In the genomic region with DNA sequence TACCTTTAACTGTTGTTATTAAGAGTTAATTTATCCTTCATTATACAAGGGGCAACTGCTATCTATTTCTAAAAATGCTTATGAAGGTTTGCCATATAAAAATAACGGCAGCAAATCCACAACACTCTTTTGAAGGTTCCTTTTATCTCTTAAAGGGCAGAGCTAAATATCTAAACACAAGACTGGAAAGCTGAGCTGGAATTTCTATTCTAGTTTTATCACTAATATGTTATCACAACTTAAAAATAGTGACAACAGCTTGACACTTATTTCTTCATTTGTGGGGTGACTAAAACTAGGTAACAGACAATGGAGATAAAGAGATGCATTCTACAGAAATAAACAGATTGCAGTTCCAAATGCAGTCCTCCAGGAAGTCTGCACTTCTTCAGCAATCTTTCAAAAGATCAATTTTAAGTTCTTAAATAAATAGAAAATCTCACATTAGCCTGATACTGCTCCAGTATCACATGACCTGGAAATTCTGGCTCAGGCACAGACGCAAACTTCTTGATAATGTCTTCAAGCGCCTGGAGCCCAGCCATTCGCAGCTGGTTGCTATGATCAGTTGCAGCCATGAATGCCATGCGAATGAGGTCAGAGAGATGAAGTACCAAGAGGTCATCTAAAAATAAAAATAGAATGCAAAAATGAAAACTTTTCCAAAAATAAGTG, we compare ENCODE assay signal across 10 cellular contexts. TPM values are rescaled to one million over a fixed set of nuclear protein-coding genes. Genes with fewer than 3 reads are reported as not detected.
A peak's percentile ranks its signal among the peaks of the same experiment; 100 is the strongest.
DNase-seq lines count a peak whose midpoint lies in the region; TF ChIP-seq lines count a peak whose summit lies in the region.
"Had no signal": no experiment of that assay in that cellular context is flagged by ENCODE, and none has a peak within 500 bp of the region (broad histone marks: within the 10 kb centered on the region; RNA-seq: fewer than 3 reads in every experiment).

No MANE protein-coding gene starts in this region.

- H3K27ac Mint-ChIP-seq in activated naive CD4-positive, alpha-beta T cell treated with anti-CD3 and anti-CD28 coated beads for 36 hours: no peak overlapping the region
- H3K27ac Mint-ChIP-seq in activated T-helper 1 cell treated with anti-CD3 and anti-CD28 coated beads, Interleukin-12 subunit alpha, Interleukin-12 subunit beta, Interleukin-2, Interleukin-4 antibody, amounts not matched to agents 30 ng/mL and 10 ng/mL and 1 ng/mL, durations not matched to agents 14 hours and 24 hours and 36 hours: no peak overlapping the region
- H3K27ac Mint-ChIP-seq: CD8-positive, alpha-beta T cell; stimulated activated memory B cell treated with anti-CD40 and anti-IgM and Interleukin-4, amounts not matched to agents 10 μg/mL and 1 μg/mL and 100 μg/mL, for 72 hours had no signal

- no peaks in the 10 kb centered on the region for H3K9me3 Mint-ChIP-seq in activated naive CD4-positive, alpha-beta T cell treated with anti-CD3 and anti-CD28 coated beads for 36 hours
- H3K9me3 Mint-ChIP-seq in activated T-helper 1 cell treated with anti-CD3 and anti-CD28 coated beads, Interleukin-12 subunit alpha, Interleukin-12 subunit beta, Interleukin-2, Interleukin-4 antibody, amounts not matched to agents 30 ng/mL and 10 ng/mL and 1 ng/mL, durations not matched to agents 14 hours and 24 hours and 36 hours: no peaks in the 10 kb centered on the region
- H3K9me3 Mint-ChIP-seq: CD8-positive, alpha-beta T cell; stimulated activated memory B cell treated with anti-CD40 and anti-IgM and Interleukin-4, amounts not matched to agents 10 μg/mL and 1 μg/mL and 100 μg/mL, for 72 hours had no signal

- H3K4me3 ChIP-seq in ascending aorta: no peak overlapping the region
- H3K4me3 ChIP-seq in right atrium auricular region: no peak overlapping the region
- no peak overlapping the region for H3K4me3 ChIP-seq in sigmoid colon
- no peak overlapping the region for H3K4me3 ChIP-seq in HAP-1

- no peak for TF ChIP-seq EP300 in sigmoid colon (IDR thresholded peaks at IDR 0.05)

- H3K36me3 ChIP-seq in ascending aorta (peaks cover 8 to 46% of the 10 kb centered on the region in 2 donors), right atrium auricular region (peaks cover 11% of the 10 kb centered on the region), sigmoid colon (peaks cover 0 to 76% (median 19%) of the 10 kb centered on the region in 4 donors), HAP-1 (replicated peaks) (peaks cover 3% of the 10 kb centered on the region; the same call in 1 of the 2 replicates)

- TF ChIP-seq CTCF in ascending aorta (IDR thresholded peaks at IDR 0.05) (no peak), right atrium auricular region (IDR thresholded peaks at IDR 0.05) (no peak), sigmoid colon (IDR thresholded peaks at IDR 0.05) (no peak)

- TF ChIP-seq POLR2A in sigmoid colon (IDR thresholded peaks at IDR 0.05): no peak

- CTCF ChIA-PET in activated naive CD4-positive, alpha-beta T cell treated with anti-CD3 and anti-CD28 coated beads for 36 hours (lab: Charles Lee): no interaction called here

- no peak overlapping the region for H3K4me3 Mint-ChIP-seq in activated naive CD4-positive, alpha-beta T cell treated with anti-CD3 and anti-CD28 coated beads for 36 hours
- no peak overlapping the region for H3K4me3 Mint-ChIP-seq in activated T-helper 1 cell treated with anti-CD3 and anti-CD28 coated beads, Interleukin-12 subunit alpha, Interleukin-12 subunit beta, Interleukin-2, Interleukin-4 antibody, amounts not matched to agents 30 ng/mL and 10 ng/mL and 1 ng/mL, durations not matched to agents 14 hours and 24 hours and 36 hours
- H3K4me3 Mint-ChIP-seq: CD8-positive, alpha-beta T cell; stimulated activated memory B cell treated with anti-CD40 and anti-IgM and Interleukin-4, amounts not matched to agents 10 μg/mL and 1 μg/mL and 100 μg/mL, for 72 hours had no signal

- H3K4me1 Mint-ChIP-seq in activated naive CD4-positive, alpha-beta T cell treated with anti-CD3 and anti-CD28 coated beads for 36 hours (ENCODE audit: low read depth): no peaks in the 10 kb centered on the region
- no peaks in the 10 kb centered on the region for H3K4me1 Mint-ChIP-seq in activated T-helper 1 cell treated with anti-CD3 and anti-CD28 coated beads, Interleukin-12 subunit alpha, Interleukin-12 subunit beta, Interleukin-2, Interleukin-4 antibody, amounts not matched to agents 30 ng/mL and 10 ng/mL and 1 ng/mL, durations not matched to agents 14 hours and 24 hours and 36 hours (ENCODE audit: low read depth)
- H3K4me1 Mint-ChIP-seq: stimulated activated memory B cell treated with anti-CD40 and anti-IgM and Interleukin-4, amounts not matched to agents 10 μg/mL and 1 μg/mL and 100 μg/mL, for 72 hours had no signal

- intact Hi-C loops in ascending aorta (cut with DNase I) (no loop called here), sigmoid colon (cut with DNase I) (no loop called here)
- intact Hi-C loops in activated naive CD4-positive, alpha-beta T cell treated with anti-CD3 and anti-CD28 coated beads for 36 hours (cut with micrococcal nuclease): no loop called here
- intact Hi-C loops in activated T-helper 1 cell treated with anti-CD3 and anti-CD28 coated beads, Interleukin-12 subunit alpha, Interleukin-12 subunit beta, Interleukin-2, Interleukin-4 antibody, amounts not matched to agents 30 ng/mL and 10 ng/mL and 1 ng/mL, durations not matched to agents 14 hours and 24 hours and 36 hours (cut with micrococcal nuclease): no loop called here

- 79 to 89% methylated on average over 5 of the region's 5 CpGs for WGBS in sigmoid colon, 2 donors

- H3K27ac ChIP-seq in ascending aorta (peak overlapping the region; percentile 69 to 70), right atrium auricular region (peak overlapping the region; percentile 68 to 92), sigmoid colon (peak overlapping the region in 2 of 4 donors; percentile 71 to 73)

- H3K4me1 ChIP-seq in ascending aorta: peaks cover 0 to 7% of the 10 kb centered on the region in 2 donors
- H3K4me1 ChIP-seq in right atrium auricular region: peaks cover 0 to 19% of the 10 kb centered on the region in 2 donors
- H3K4me1 ChIP-seq in sigmoid colon: peaks cover 0 to 18% (median 15%) of the 10 kb centered on the region in 4 donors
- peaks cover 4% of the 10 kb centered on the region; the same call in 1 of the 2 replicates for H3K4me1 ChIP-seq in HAP-1

- H3K27me3 Mint-ChIP-seq in activated naive CD4-positive, alpha-beta T cell treated with anti-CD3 and anti-CD28 coated beads for 36 hours (ENCODE audit: low read depth): no peaks in the 10 kb centered on the region
- H3K27me3 Mint-ChIP-seq in activated T-helper 1 cell treated with anti-CD3 and anti-CD28 coated beads, Interleukin-12 subunit alpha, Interleukin-12 subunit beta, Interleukin-2, Interleukin-4 antibody, amounts not matched to agents 30 ng/mL and 10 ng/mL and 1 ng/mL, durations not matched to agents 14 hours and 24 hours and 36 hours (ENCODE audit: insufficient read depth): no peaks in the 10 kb centered on the region
- H3K27me3 Mint-ChIP-seq: stimulated activated memory B cell treated with anti-CD40 and anti-IgM and Interleukin-4, amounts not matched to agents 10 μg/mL and 1 μg/mL and 100 μg/mL, for 72 hours had no signal

- H3K36me3 Mint-ChIP-seq in activated naive CD4-positive, alpha-beta T cell treated with anti-CD3 and anti-CD28 coated beads for 36 hours (ENCODE audit: low read depth): peaks cover 24% of the 10 kb centered on the region
- peaks cover 27% of the 10 kb centered on the region for H3K36me3 Mint-ChIP-seq in activated T-helper 1 cell treated with anti-CD3 and anti-CD28 coated beads, Interleukin-12 subunit alpha, Interleukin-12 subunit beta, Interleukin-2, Interleukin-4 antibody, amounts not matched to agents 30 ng/mL and 10 ng/mL and 1 ng/mL, durations not matched to agents 14 hours and 24 hours and 36 hours (ENCODE audit: low read depth)

- DNase-seq in AG20443 (ENCODE audit: low spot score): peak; percentile 84
- peak; percentile 10 to 84 for DNase-seq in ascending aorta (ENCODE audit: low spot score in 2 of 2)
- DNase-seq in right atrium auricular region (ENCODE audit: low spot score): peak; percentile 90
- DNase-seq in sigmoid colon: peak; percentile 86
- DNase-seq in NCI-H1092 (lab: John Stamatoyannopoulos, UW): no peak
- DNase-seq in HAP-1 (ENCODE audit: low spot score in 2 of 2): no peak
- DNase-seq in activated naive CD4-positive, alpha-beta T cell treated with anti-CD3 and anti-CD28 coated beads for 36 hours: no peak
- DNase-seq in activated T-helper 1 cell treated with anti-CD3 and anti-CD28 coated beads, Interleukin-12 subunit alpha, Interleukin-12 subunit beta, Interleukin-2, Interleukin-4 antibody, amounts not matched to agents 30 ng/mL and 10 ng/mL and 1 ng/mL, durations not matched to agents 14 hours and 24 hours and 36 hours (ENCODE audit: low spot score): no peak
- DNase-seq: CD8-positive, alpha-beta T cell had no signal

- H3K9me3 ChIP-seq in ascending aorta: no peaks in the 10 kb centered on the region
- H3K9me3 ChIP-seq in right atrium auricular region: no peaks in the 10 kb centered on the region
- H3K9me3 ChIP-seq in sigmoid colon: no peaks in the 10 kb centered on the region
- no peaks in the 10 kb centered on the region for H3K9me3 ChIP-seq in HAP-1

- H3K27me3 ChIP-seq in ascending aorta (no peaks in the 10 kb centered on the region), right atrium auricular region (no peaks in the 10 kb centered on the region), sigmoid colon (no peaks in the 10 kb centered on the region), HAP-1 (ENCODE audit: low read depth) (no peaks in the 10 kb centered on the region)

- in situ Hi-C loops in HAP-1 (cut with MboI; ENCODE audit: low sequenced_read_pairs): no loop called here

RNA-seq across cellular contexts. Expression of a gene that starts 54.0 kb away (rescaled TPM):
- 4.3 TPM for total RNA-seq in ascending aorta
- total RNA-seq in right atrium auricular region: 10 to 100 TPM; 29.2 to 34.5 TPM
- 10 to 100 TPM; 14.9 to 20.9 (median 19.6) TPM for total RNA-seq in sigmoid colon
- 1 to 10 TPM; 7.8 to 8.8 (median 8.5) TPM for polyA plus RNA-seq in sigmoid colon
- 10 to 100 TPM; 19.3 to 22.2 TPM for total RNA-seq in activated naive CD4-positive, alpha-beta T cell treated with anti-CD3 and anti-CD28 coated beads for 36 hours
- 28.8 and 29.0 TPM in 2 replicates for total RNA-seq in activated T-helper 1 cell treated with anti-CD3 and anti-CD28 coated beads, Interleukin-12 subunit alpha, Interleukin-12 subunit beta, Interleukin-2, Interleukin-4 antibody, amounts not matched to agents 30 ng/mL and 10 ng/mL and 1 ng/mL, durations not matched to agents 14 hours and 24 hours and 36 hours

Comparison
In these comparisons a context has a peak if more than half of its experiments do, and no peak if none do; other contexts are left out.
1. DNase-seq: peak in AG20443 (single experiment), ascending aorta (2 of 2), right atrium auricular region (single experiment) and sigmoid colon (single experiment); none in NCI-H1092 (single experiment), HAP-1 (0 of 2), activated naive CD4-positive, alpha-beta T cell treated with anti-CD3 and anti-CD28 coated beads for 36 hours (single experiment) and activated T-helper 1 cell treated with anti-CD3 and anti-CD28 coated beads, Interleukin-12 subunit alpha, Interleukin-12 subunit beta, Interleukin-2, Interleukin-4 antibody, amounts not matched to agents 30 ng/mL and 10 ng/mL and 1 ng/mL, durations not matched to agents 14 hours and 24 hours and 36 hours (single experiment).